Comparison of ENCODE assay signal across 8 cellular contexts in genomic region chr4:105058177-105058812, GRCh38.
A peak's percentile ranks its signal among the peaks of the same experiment; 100 is the strongest.
DNase-seq lines count a peak whose midpoint lies in the region.
"Had no signal": no experiment of that assay in that cellular context is flagged by ENCODE, and none has a peak within 500 bp of the region (broad histone marks: within the 10 kb centered on the region; RNA-seq: fewer than 3 reads in every experiment).

No MANE protein-coding gene starts in this region.

- H3K23ac ChIP-seq in mesenchymal stem cell (ENCODE audit: low read length in 2 of 2): no peak overlapping the region

- no peak overlapping the region for H2BK5ac ChIP-seq in mesenchymal stem cell (ENCODE audit: low read depth, low read length, poor library complexity, severe bottlenecking)

- H3K27ac ChIP-seq in mesenchymal stem cell (ENCODE audit: low read length, poor library complexity, severe bottlenecking): no peak overlapping the region

- H2BK15ac ChIP-seq in mesenchymal stem cell (ENCODE audit: low read depth, poor library complexity, severe bottlenecking): no peak overlapping the region

- H2AK5ac ChIP-seq in mesenchymal stem cell (ENCODE audit: low read length, severe bottlenecking): no peak overlapping the region

- H3K4me3 ChIP-seq in mesenchymal stem cell (ENCODE audit: insufficient read depth in 1 of 2, low read depth in 1 of 2, low read length in 2 of 2): no peak overlapping the region

- peaks cover 3% of the 10 kb centered on the region for H3K9me3 ChIP-seq in mesenchymal stem cell (ENCODE audit: control insufficient read depth, low read length)

- H3K4me2 ChIP-seq in mesenchymal stem cell (ENCODE audit: low read length, poor library complexity, severe bottlenecking): no peak overlapping the region

- H3K9ac ChIP-seq in mesenchymal stem cell (ENCODE audit: low read length): no peak overlapping the region

- H4K91ac ChIP-seq in mesenchymal stem cell (ENCODE audit: low read length): no peak overlapping the region

- H2AFZ ChIP-seq in mesenchymal stem cell (ENCODE audit: low read depth, low read length): no peak overlapping the region

- no peaks in the 10 kb centered on the region for H3K79me1 ChIP-seq in mesenchymal stem cell (replicated peaks; ENCODE audit: low read length, poor library complexity, severe bottlenecking)

- no peak overlapping the region for H3K4ac ChIP-seq in mesenchymal stem cell (ENCODE audit: low read depth in 1 of 2, low read length in 2 of 2)

- no peak overlapping the region for H2BK12ac ChIP-seq in mesenchymal stem cell (ENCODE audit: low read length in 2 of 2)

- no peaks in the 10 kb centered on the region for H3K36me3 ChIP-seq in mesenchymal stem cell (ENCODE audit: control insufficient read depth in 1 of 2, insufficient read depth in 2 of 2, low read depth in 1 of 2, low read length in 2 of 2)

- H4K8ac ChIP-seq in mesenchymal stem cell (ENCODE audit: low read length): no peak overlapping the region

- 87% methylated on average over 3 of the region's 3 CpGs for WGBS in mesenchymal stem cell

- H3K18ac ChIP-seq in mesenchymal stem cell (ENCODE audit: low read depth in 1 of 2, low read length in 2 of 2): no peak overlapping the region

- H3K4me1 ChIP-seq in mesenchymal stem cell (ENCODE audit: control insufficient read depth, insufficient read depth, low read depth, low read length): no peaks in the 10 kb centered on the region

- no peak overlapping the region for H2BK120ac ChIP-seq in mesenchymal stem cell (ENCODE audit: low read depth, low read length)

- H3K27me3 ChIP-seq in mesenchymal stem cell (ENCODE audit: control insufficient read depth in 1 of 2, insufficient read depth in 1 of 2, low read length in 2 of 2): no peaks in the 10 kb centered on the region

- DNase-seq in EL: peak; percentile 22
- peak; percentile 91 for DNase-seq in HT1080 (ENCODE audit: low read depth)
- peak; percentile 87 for DNase-seq in amniotic epithelial cell (ENCODE audit: low read depth)
- DNase-seq in mesenchymal stem cell: peak; percentile 6
- no peak for DNase-seq in NCI-H2081 treated with DMSO at 0.1 percent for 48 hours (lab: John Stamatoyannopoulos, UW)
- no peak for DNase-seq in NCI-H446 (lab: John Stamatoyannopoulos, UW)
- DNase-seq in DMS114 treated with DMSO at 0.1 percent for 48 hours (lab: John Stamatoyannopoulos, UW; ENCODE audit: unreplicated experiment): no peak
- DNase-seq: NCI-H2029 had no signal

- H3K14ac ChIP-seq in mesenchymal stem cell (ENCODE audit: low read length in 2 of 2): no peak overlapping the region

Comparison
In these comparisons a context has a peak if more than half of its experiments do, and no peak if none do; other contexts are left out.
1. DNase-seq: peak in EL (single experiment), HT1080 (single experiment), amniotic epithelial cell (single experiment) and mesenchymal stem cell (single experiment); none in NCI-H2081 treated with DMSO at 0.1 percent for 48 hours (single experiment), NCI-H446 (0 of 2) and DMS114 treated with DMSO at 0.1 percent for 48 hours (single experiment).